Comparison of ENCODE assay signal across 1 cellular context in genomic region chr9:116942593-116943061, GRCh38.
TF ChIP-seq lines count a peak whose summit lies in the region.

No MANE protein-coding gene starts in this region.

TF ChIP-seq in GM12878, 131 proteins besides CTCF, POLR2A, EP300 and RAD21 (continued from another document and continues in another):
- TF ChIP-seq REST (IDR thresholded peaks at IDR 0.05; ENCODE audit: low read depth, low read length) (no peak), ATF2 (IDR thresholded peaks at IDR 0.05; ENCODE audit: low read length) (peak; percentile 39; the same call in 1 of the 2 replicates), RFX5 (IDR thresholded peaks at IDR 0.05; ENCODE audit: low read depth, low read length) (no peak), KDM1A (IDR thresholded peaks at IDR 0.05; ENCODE audit: borderline replicate concordance) (no peak), ZNF274 (IDR thresholded peaks at IDR 0.05; ENCODE audit: insufficient read depth, insufficient read length) (no peak), SPI1 (IDR thresholded peaks at IDR 0.05; ENCODE audit: borderline replicate concordance, insufficient read depth, low read depth, low read length) (peak; percentile 39; the same call in 1 of the 2 replicates), MYC (IDR thresholded peaks at IDR 0.05; ENCODE audit: insufficient read depth, insufficient read length, insufficient replicate concordance, low read length, severe bottlenecking) (no peak), ZSCAN29 (IDR thresholded peaks at IDR 0.05) (no peak), LARP7 (IDR thresholded peaks at IDR 0.05) (no peak), RB1 (IDR thresholded peaks at IDR 0.05; ENCODE audit: borderline replicate concordance) (no peak), SUZ12 (IDR thresholded peaks at IDR 0.05; ENCODE audit: unreplicated experiment) (no peak), HDGF (IDR thresholded peaks at IDR 0.05) (no peak), CHD1 (IDR thresholded peaks at IDR 0.05; ENCODE audit: low read depth, low read length) (no peak), KLF5 (IDR thresholded peaks at IDR 0.05; ENCODE audit: partially characterized antibody) (no peak), ASH2L (IDR thresholded peaks at IDR 0.05; ENCODE audit: borderline replicate concordance, low read depth) (no peak), MLLT1 (IDR thresholded peaks at IDR 0.05) (no peak), BRCA1 (IDR thresholded peaks at IDR 0.05; ENCODE audit: low read depth, low read length) (no peak), CREB1 (IDR thresholded peaks at IDR 0.05; ENCODE audit: low read depth) (peak; percentile 67; the same call in 1 of the 2 replicates), SREBF1 (IDR thresholded peaks at IDR 0.05; ENCODE audit: low read length) (no peak), MTA3 (IDR thresholded peaks at IDR 0.05; ENCODE audit: borderline replicate concordance, low read length) (peak; percentile 61; the same call in 1 of the 2 replicates), CBFB (IDR thresholded peaks at IDR 0.05; ENCODE audit: low read depth) (no peak; the same call in 1 of the 2 replicates), NR2C1 (IDR thresholded peaks at IDR 0.05) (no peak), GATAD2B (conservative IDR thresholded peaks at IDR 0.05; ENCODE audit: low read depth) (no peak), SUPT20H (IDR thresholded peaks at IDR 0.05; ENCODE audit: borderline replicate concordance, control insufficient read depth, low read depth, low read length) (no peak), TARDBP (IDR thresholded peaks at IDR 0.05; ENCODE audit: borderline replicate concordance) (no peak), RBBP5 (conservative IDR thresholded peaks at IDR 0.05) (no peak), RUNX3 (IDR thresholded peaks at IDR 0.05; ENCODE audit: low read length) (peak; percentile 84), POU2F2 (IDR thresholded peaks at IDR 0.05; ENCODE audit: borderline replicate concordance, low read depth, low read length) (no peak), ZNF207 (IDR thresholded peaks at IDR 0.05; ENCODE audit: borderline replicate concordance) (no peak), ZBTB11 (CRISPR knock-in tag; IDR thresholded peaks at IDR 0.05) (no peak), EGR1 (IDR thresholded peaks at IDR 0.05; ENCODE audit: borderline replicate concordance in 1 of 2, low read depth in 2 of 2, low read length in 2 of 2) (no peak), EZH2 (IDR thresholded peaks at IDR 0.05; ENCODE audit: borderline replicate concordance, control insufficient read depth, low read depth, low read length) (no peak), BCL3 (IDR thresholded peaks at IDR 0.05; ENCODE audit: borderline replicate concordance, insufficient read depth, low read depth, low read length, poor library complexity, severe bottlenecking) (peak; percentile 54), ZNF622 (IDR thresholded peaks at IDR 0.05) (no peak), RCOR1 (conservative IDR thresholded peaks at IDR 0.05; ENCODE audit: low read depth, low read length) (no peak), SMAD5 (IDR thresholded peaks at IDR 0.05; ENCODE audit: low read depth) (no peak), SREBF2 (IDR thresholded peaks at IDR 0.05; ENCODE audit: low read length) (no peak), IKZF1 (conservative IDR thresholded peaks at IDR 0.05) (no peak), TBL1XR1 (IDR thresholded peaks at IDR 0.05; ENCODE audit: low read depth, low read length) (no peak), ESRRA (IDR thresholded peaks at IDR 0.05; ENCODE audit: low read length) (no peak), ETV6 (conservative IDR thresholded peaks at IDR 0.05 in 1 of 2, IDR thresholded peaks at IDR 0.05 in 1 of 2; ENCODE audit: borderline replicate concordance in 1 of 2, low read depth in 1 of 2) (peak in 1 of 2 experiments; percentile 69; a peak in 1 of 4 replicates), BMI1 (IDR thresholded peaks at IDR 0.05; ENCODE audit: borderline replicate concordance) (no peak), MYB (IDR thresholded peaks at IDR 0.05; ENCODE audit: borderline replicate concordance, low read depth, low read length) (no peak), NFXL1 (IDR thresholded peaks at IDR 0.05; ENCODE audit: borderline replicate concordance) (no peak), STAT3 (IDR thresholded peaks at IDR 0.05; ENCODE audit: low read depth, low read length) (no peak), NFYA (IDR thresholded peaks at IDR 0.05; ENCODE audit: borderline replicate concordance, low read depth, low read length) (no peak), BHLHE40 (IDR thresholded peaks at IDR 0.05; ENCODE audit: borderline replicate concordance in 1 of 2, low read depth in 2 of 2, low read length in 1 of 2) (peak; percentile 49 to 53; a peak in 2 of 4 replicates), RAD51 (IDR thresholded peaks at IDR 0.05) (no peak), PAX5 (IDR thresholded peaks at IDR 0.05; ENCODE audit: borderline replicate concordance, low read depth, low read length) (no peak), NR2F1 (conservative IDR thresholded peaks at IDR 0.05) (no peak), HCFC1 (IDR thresholded peaks at IDR 0.05; ENCODE audit: low read length) (no peak), JUNB (IDR thresholded peaks at IDR 0.05) (peak; percentile 82), ZNF217 (IDR thresholded peaks at IDR 0.05) (no peak), NFIC (IDR thresholded peaks at IDR 0.05; ENCODE audit: low read depth, low read length) (peak; percentile 86), IKZF2 (IDR thresholded peaks at IDR 0.05) (0 out of 4 replicates have a peak, but pooled peaks of 1 of the 2 experiments have one; percentile 19), TAF1 (IDR thresholded peaks at IDR 0.05; ENCODE audit: borderline replicate concordance, low read depth, low read length) (no peak), MTA2 (IDR thresholded peaks at IDR 0.05; ENCODE audit: low read depth) (no peak), MEF2A (IDR thresholded peaks at IDR 0.05; ENCODE audit: insufficient read depth, low read depth, low read length) (no peak), IRF5 (IDR thresholded peaks at IDR 0.05; ENCODE audit: borderline replicate concordance) (no peak), PAX8 (IDR thresholded peaks at IDR 0.05) (no peak), HDAC2 (IDR thresholded peaks at IDR 0.05) (no peak), JUND (IDR thresholded peaks at IDR 0.05; ENCODE audit: low read depth, low read length) (no peak), SMAD1 (IDR thresholded peaks at IDR 0.05; ENCODE audit: low read depth, partially characterized antibody) (no peak), CEBPB (IDR thresholded peaks at IDR 0.05; ENCODE audit: borderline replicate concordance in 1 of 2, low read depth in 2 of 2, low read length in 2 of 2) (peak in 1 of 2 experiments; percentile 32; a peak in 1 of 4 replicates), ZNF384 (IDR thresholded peaks at IDR 0.05; ENCODE audit: borderline replicate concordance, low read depth, low read length) (no peak), SIN3A (IDR thresholded peaks at IDR 0.05; ENCODE audit: low read depth, low read length) (no peak)
